In genomic region chr11:126480410-126481302, GRCh38 we compare ENCODE assay signal across 8 cellular contexts.
DNase-seq lines count a peak whose midpoint lies in the region; ATAC-seq and TF ChIP-seq lines count a peak whose summit lies in the region.

No MANE protein-coding gene starts in this region.

- H3K4me3 ChIP-seq in colonic mucosa, result no peak overlapping the region
- no peak overlapping the region for H3K4me3 ChIP-seq in left lung

- POLR2A ChIA-PET in activated CD4-positive, alpha-beta T cell treated with anti-CD3 and anti-CD28 coated beads for 36 hours (lab: Charles Lee), result interaction anchor here (0.7 to 1.5 kb wide), 2 partner anchors 15 to 163 kb away, joined by 3 to 4 read pairs; no protein-coding TSS in a partner anchor

- no peaks in the 10 kb centered on the region for H3K36me3 Mint-ChIP-seq in activated CD4-positive, alpha-beta T cell treated with anti-CD3 and anti-CD28 coated beads for 36 hours (ENCODE audit: low read depth)

- intact Hi-C loops in activated CD4-positive, alpha-beta T cell treated with anti-CD3 and anti-CD28 coated beads for 36 hours (cut with DNase I, micrococcal nuclease), result loop anchor here (1.0 to 2.0 kb wide), 5 partner anchors 39 to 558 kb away; partner anchors contain the start of genes FAM118B (in 1 of the 2), RPUSD4 (in 1 of the 2) and ST3GAL4 (in 1 of the 2)
- intact Hi-C loops in colonic mucosa (cut with DNase I) (loop anchor here (2.0 kb wide), 1 partner anchor 170 kb away; no protein-coding TSS in a partner anchor), left lung (cut with DNase I) (loop anchor here in 1 of 2 donors (5.0 kb wide), 1 partner anchor 168 kb away; no protein-coding TSS in a partner anchor)

- no peak overlapping the region for H3K9ac ChIP-seq in colonic mucosa (ENCODE audit: low read depth in 2 of 2, low read length in 2 of 2)

- peaks cover 12% of the 10 kb centered on the region for H3K4me1 Mint-ChIP-seq in activated CD4-positive, alpha-beta T cell treated with anti-CD3 and anti-CD28 coated beads for 36 hours

- H3K27ac ChIP-seq in colonic mucosa (peak overlapping the region; percentile 19), left lung (peak overlapping the region; percentile 50 to 61)

- ATAC-seq in GM19023 (IDR thresholded peaks at IDR 0.05; ENCODE audit: unreplicated experiment) (peak; percentile 72), HG03378 (IDR thresholded peaks at IDR 0.05; ENCODE audit: unreplicated experiment) (peak; percentile 53), left lung (peak; percentile 97)
- peak; percentile 83 for ATAC-seq in activated CD4-positive, alpha-beta T cell treated with anti-CD3 and anti-CD28 coated beads for 36 hours

- H3K9me3 ChIP-seq in colonic mucosa (no peaks in the 10 kb centered on the region), left lung (no peaks in the 10 kb centered on the region)

- H3K27me3 ChIP-seq in colonic mucosa (no peaks in the 10 kb centered on the region), left lung (no peaks in the 10 kb centered on the region)

- no peak overlapping the region for H3K4me3 Mint-ChIP-seq in activated CD4-positive, alpha-beta T cell treated with anti-CD3 and anti-CD28 coated beads for 36 hours

- no peaks in the 10 kb centered on the region for H3K36me3 ChIP-seq in colonic mucosa
- no peaks in the 10 kb centered on the region for H3K36me3 ChIP-seq in left lung

- H3K9me3 Mint-ChIP-seq in activated CD4-positive, alpha-beta T cell treated with anti-CD3 and anti-CD28 coated beads for 36 hours (ENCODE audit: low read depth), result no peaks in the 10 kb centered on the region

- peak overlapping the region; percentile 81 for H3K27ac Mint-ChIP-seq in activated CD4-positive, alpha-beta T cell treated with anti-CD3 and anti-CD28 coated beads for 36 hours

- peaks cover 5% of the 10 kb centered on the region for H3K4me1 ChIP-seq in colonic mucosa
- peaks cover 0 to 18% of the 10 kb centered on the region in 2 donors for H3K4me1 ChIP-seq in left lung

- TF ChIP-seq CTCF in AG09319 (IDR thresholded peaks at IDR 0.05; ENCODE audit: low read depth, low read length) (peak; percentile 92), colonic mucosa (IDR thresholded peaks at IDR 0.05) (peak; percentile 83), left lung (IDR thresholded peaks at IDR 0.05) (peak; percentile 92 to 96)

- CTCF ChIA-PET in activated CD4-positive, alpha-beta T cell treated with anti-CD3 and anti-CD28 coated beads for 36 hours (lab: Charles Lee), result interaction anchor here (0.5 to 3.4 kb wide), 47 partner anchors 9 to 1322 kb away, joined by 3 to 49 read pairs (median 3); partner anchors contain the start of genes CDON and DCPS

- H3K27me3 Mint-ChIP-seq in activated CD4-positive, alpha-beta T cell treated with anti-CD3 and anti-CD28 coated beads for 36 hours, result no peaks in the 10 kb centered on the region

- DNase-seq in AG09319 (ENCODE audit: extremely low read depth, low read depth) (peak; percentile 73), NCI-H510A (lab: John Stamatoyannopoulos, UW) (peak; percentile 71), colonic mucosa (peak; percentile 85), left lung (peak; percentile 83)
- peak; percentile 83 for DNase-seq in activated CD4-positive, alpha-beta T cell treated with anti-CD3 and anti-CD28 coated beads for 36 hours
- peak; percentile 56 to 59 for DNase-seq in stimulated activated CD4-positive, alpha-beta T cell treated with anti-CD3 and anti-CD28 coated beads, Interleukin-2, amount 100 ng/mL, for 48 hours
